In the genomic region with DNA sequence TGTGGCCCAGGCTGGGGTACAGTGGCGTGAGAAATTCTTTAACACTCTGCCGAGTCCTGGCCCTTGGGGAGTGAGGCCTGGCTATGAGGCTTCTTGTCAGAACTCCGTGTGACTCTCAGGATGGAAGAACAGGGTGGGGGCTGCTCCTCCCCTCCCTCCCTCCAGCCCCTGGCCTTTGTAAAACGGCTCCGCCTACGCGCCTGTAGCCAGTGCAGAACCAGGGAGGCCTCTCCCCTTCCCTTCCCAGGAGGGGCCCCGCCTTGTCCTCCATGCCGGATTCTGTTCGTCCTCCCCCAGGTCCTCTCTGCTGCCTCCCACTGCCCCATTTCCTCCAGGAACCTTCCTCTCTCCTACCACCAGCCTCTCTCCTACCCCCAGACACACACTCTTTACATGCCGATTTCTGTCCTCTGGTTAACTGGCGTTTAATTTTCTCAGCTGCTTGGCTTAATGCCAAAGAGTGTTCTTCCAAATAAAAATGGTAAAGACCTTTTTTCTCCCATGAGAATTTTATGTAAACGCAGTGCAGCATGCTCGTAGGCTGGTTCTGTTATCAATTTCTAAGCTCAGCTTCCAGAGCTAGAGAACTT, we compare ENCODE assay signal across 12 cellular contexts. TPM values are rescaled to one million over a fixed set of nuclear protein-coding genes. Genes with fewer than 3 reads are reported as not detected.
DNase-seq lines count a peak whose midpoint lies in the region; ATAC-seq and FAIRE-seq lines count a peak whose summit lies in the region.
"Had no signal": no experiment of that assay in that cellular context is flagged by ENCODE, and none has a peak within 500 bp of the region (broad histone marks: within the 10 kb centered on the region; RNA-seq: fewer than 3 reads in every experiment).

No MANE protein-coding gene starts in this region.

- H2AFZ ChIP-seq in Karpas-422 (ENCODE audit: low read length), result no peak overlapping the region

- H3K9me3 Mint-ChIP-seq in immature natural killer cell, result no peaks in the 10 kb centered on the region

- H3K4me1 ChIP-seq in muscle layer of duodenum (ENCODE audit: control insufficient read depth in 1 of 2, insufficient read depth in 2 of 2, low read length in 2 of 2), result peaks cover 0 to 53% of the 10 kb centered on the region in 2 donors
- H3K4me1 ChIP-seq in Karpas-422 (ENCODE audit: low read length), result no peaks in the 10 kb centered on the region
- H3K4me1 ChIP-seq: pancreas had no signal

- no peak overlapping the region for H3K4me3 Mint-ChIP-seq in immature natural killer cell

- H3K27ac ChIP-seq in muscle layer of duodenum (ENCODE audit: low read length) (peak overlapping the region; percentile 67), Karpas-422 (ENCODE audit: low read length) (no peak overlapping the region)
- H3K27ac ChIP-seq: BLaER1, pancreas had no signal

- peaks cover 18 to 20% of the 10 kb centered on the region in 2 donors for H3K4me1 Mint-ChIP-seq in immature natural killer cell

- no peaks in the 10 kb centered on the region for H4K20me1 ChIP-seq in Karpas-422 (ENCODE audit: insufficient read depth, low read depth, low read length)

- no peak overlapping the region for H3K9ac ChIP-seq in Karpas-422 (ENCODE audit: low read length)
- H3K9ac ChIP-seq: BLaER1 had no signal

- H3K27me3 ChIP-seq in muscle layer of duodenum (ENCODE audit: low read depth, low read length), result no peaks in the 10 kb centered on the region
- H3K27me3 ChIP-seq in Karpas-422 (ENCODE audit: low read length), result no peaks in the 10 kb centered on the region
- H3K27me3 ChIP-seq: pancreas had no signal

- no peak overlapping the region for H3K27ac Mint-ChIP-seq in immature natural killer cell

- H3K9me2 ChIP-seq in Karpas-422 (replicated peaks; ENCODE audit: insufficient read depth, low read length), result no peaks in the 10 kb centered on the region

- H3K4me3 ChIP-seq in muscle layer of duodenum (ENCODE audit: low read depth in 1 of 2, low read length in 2 of 2) (peak overlapping the region; percentile 17 to 43), Karpas-422 (ENCODE audit: low read length) (no peak overlapping the region)
- H3K4me3 ChIP-seq: BLaER1, GM12878, pancreas had no signal

- DNase-seq in CMK (ENCODE audit: low read depth) (peak; percentile 47), NCI-H1694 treated with DMSO at 0.1 percent for 48 hours (lab: John Stamatoyannopoulos, UW) (peak; percentile 32), ecto neural progenitor cell (ENCODE audit: low spot score) (peak; percentile 79), Karpas-422 (no peak), immature natural killer cell (no peak), GM19239 (ENCODE audit: insufficient read length, low spot score) (no peak)
- DNase-seq: activated CD4-positive, alpha-beta T cell treated with anti-CD3 and anti-CD28 coated beads, Interleukin-2, amount 50 U/mL, for 48 hours had no signal

- no peak overlapping the region for H3K4me2 ChIP-seq in Karpas-422 (ENCODE audit: low read depth, low read length, poor library complexity, severe bottlenecking)
- H3K4me2 ChIP-seq: BLaER1 had no signal

- H3K36me3 ChIP-seq in muscle layer of duodenum (ENCODE audit: control insufficient read depth in 1 of 2, insufficient read depth in 2 of 2, low read length in 2 of 2) (peaks cover 0 to 1% of the 10 kb centered on the region in 2 donors), Karpas-422 (ENCODE audit: insufficient read depth, low read length) (no peaks in the 10 kb centered on the region)
- H3K36me3 ChIP-seq: BLaER1, pancreas had no signal

- no peak for FAIRE-seq in GM19239 (lab: Jason Lieb, UNC)
- FAIRE-seq: GM12878, pancreas had no signal

- H3K79me2 ChIP-seq in Karpas-422 (ENCODE audit: low read length), result no peaks in the 10 kb centered on the region

- peaks cover 7 to 16% (median 15%) of the 10 kb centered on the region in 3 donors for H3K27me3 Mint-ChIP-seq in immature natural killer cell (ENCODE audit: low read depth in 3 of 3)

- H3K9me3 ChIP-seq in muscle layer of duodenum (ENCODE audit: control insufficient read depth in 1 of 2, low read length in 2 of 2), result no peaks in the 10 kb centered on the region
- H3K9me3 ChIP-seq in Karpas-422 (ENCODE audit: low read length), result no peaks in the 10 kb centered on the region
- H3K9me3 ChIP-seq: BLaER1, pancreas had no signal

- no peak for ATAC-seq in GM18868 (IDR thresholded peaks at IDR 0.05; ENCODE audit: unreplicated experiment)
- ATAC-seq: GM12878 had no signal

- no peaks in the 10 kb centered on the region for H3K36me3 Mint-ChIP-seq in immature natural killer cell

RNA-seq across cellular contexts. Expression of a gene that starts 21.0 kb away (rescaled TPM):
- not detected in 2 replicates for total RNA-seq in Karpas-422 (2014; rRNA removed; shearing (Covaris generic); ENCODE audit: low replicate concordance)
- polyA plus RNA-seq in immature natural killer cell, result 1 to 10 TPM in 1 of 3 donors, under 1 TPM in 2; 0.40 to 2.3 (median 0.61) TPM

Comparison
In these comparisons a context has a peak if more than half of its experiments do, and no peak if none do; other contexts are left out.
1. DNase-seq: peak in CMK (single experiment), NCI-H1694 treated with DMSO at 0.1 percent for 48 hours (single experiment) and ecto neural progenitor cell (single experiment); none in Karpas-422 (single experiment), immature natural killer cell (0 of 3) and GM19239 (single experiment).